14 cellular contexts compared by ENCODE assay signal in the genomic region with DNA sequence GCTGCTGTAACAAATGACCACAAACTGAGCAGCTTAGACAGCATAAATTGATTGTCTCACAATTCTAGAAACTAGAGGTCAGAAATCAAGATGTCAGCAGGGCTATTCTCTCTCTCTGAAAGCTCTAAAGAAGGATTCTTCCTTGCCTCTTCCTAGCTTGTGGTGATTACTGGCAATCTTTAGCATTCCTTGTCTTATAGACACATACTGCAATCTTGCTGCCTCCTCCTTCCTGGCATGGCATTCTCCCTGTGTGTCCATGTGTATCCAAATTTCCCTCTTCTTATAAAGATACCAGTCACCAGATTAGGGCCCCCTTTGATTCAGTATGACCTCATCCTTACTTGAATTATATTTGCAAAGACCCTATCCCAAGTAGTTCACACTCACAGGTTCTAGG. TPM values are rescaled to one million over a fixed set of nuclear protein-coding genes. Genes with fewer than 3 reads are reported as not detected.
DNase-seq lines count a peak whose midpoint lies in the region; ATAC-seq and TF ChIP-seq lines count a peak whose summit lies in the region.
"Had no signal": no experiment of that assay in that cellular context is flagged by ENCODE, and none has a peak within 500 bp of the region (broad histone marks: within the 10 kb centered on the region; RNA-seq: fewer than 3 reads in every experiment).

No MANE protein-coding gene starts in this region.

- TF ChIP-seq CTCF in HCT116 (IDR thresholded peaks at IDR 0.05 in 2 of 3, conservative IDR thresholded peaks at IDR 0.05 in 1 of 3; ENCODE audit: borderline replicate concordance in 1 of 3, insufficient read depth in 1 of 3, low read depth in 2 of 3, low read length in 2 of 3) (no peak), lower leg skin (IDR thresholded peaks at IDR 0.05) (no peak)

- H3K36me3 Mint-ChIP-seq in activated naive CD8-positive, alpha-beta T cell treated with anti-CD3 and anti-CD28 coated beads, Interleukin-2, amount 50 U/mL, for 24 hours (ENCODE audit: low read depth): peaks cover 17% of the 10 kb centered on the region

- POLR2A ChIA-PET in HCT116 (lab: Charles Lee): no interaction called here

- TF ChIP-seq RAD21 in HCT116 (IDR thresholded peaks at IDR 0.05; ENCODE audit: low read depth): no peak

- H3K4me2 ChIP-seq in BLaER1 treated with 17β-estradiol and CSF1 and Interleukin-3, amounts not matched to agents 10 nM and 100 nM: peak overlapping the region; percentile 84 to 96 (median 90)
- H3K4me2 ChIP-seq in HCT116 (ENCODE audit: low read length): peak overlapping the region; percentile 83; the same call in 1 of the 2 replicates

- peaks cover 0 to 46% (median 6%) of the 10 kb centered on the region in 11 experiments; a peak in 9 of 22 replicates for H4K20me1 ChIP-seq in BLaER1 treated with 17β-estradiol and CSF1 and Interleukin-3, amounts not matched to agents 10 nM and 100 nM
- H4K20me1 ChIP-seq in HCT116 (ENCODE audit: insufficient read depth): no peaks in the 10 kb centered on the region

- DNase-seq in HCT116 (ENCODE audit: low read depth, low spot score) (no peak), MV-4-11 (lab: John Stamatoyannopoulos, UW) (no peak), RKO (ENCODE audit: low spot score) (no peak), lower leg skin (ENCODE audit: low spot score in 2 of 2) (no peak)
- DNase-seq in activated naive CD8-positive, alpha-beta T cell treated with anti-CD3 and anti-CD28 coated beads, Interleukin-2, amount 50 U/mL, for 24 hours: no peak
- DNase-seq: activated CD4-positive, alpha-beta T cell treated with anti-CD3 and anti-CD28 coated beads for 1 hour; DMS153; midbrain; NCI-H1694 treated with DMSO at 0.1 percent for 48 hours; stimulated activated CD4-positive, alpha-beta T cell treated with anti-CD3 and anti-CD28 coated beads, Interleukin-12 subunit alpha, Interleukin-12 subunit beta, amount 100 ng/mL, for 4 hours had no signal

- H3K27ac ChIP-seq in BLaER1 treated with 17β-estradiol and CSF1 and Interleukin-3, amounts not matched to agents 10 nM and 100 nM: no peak overlapping the region; a peak in 1 of 22 replicates
- H3K27ac ChIP-seq in HCT116 (ENCODE audit: low read depth, low read length) (no peak overlapping the region), mesodermal cell (ENCODE audit: low read depth, low read length, severe bottlenecking) (peak overlapping the region; percentile 37)

- H2AFZ ChIP-seq in HCT116 (ENCODE audit: low read depth, low read length, poor library complexity, severe bottlenecking): no peak overlapping the region

- CTCF ChIA-PET in HCT116 (lab: Charles Lee): no interaction called here

- H3K4me3 Mint-ChIP-seq in activated naive CD8-positive, alpha-beta T cell treated with anti-CD3 and anti-CD28 coated beads, Interleukin-2, amount 50 U/mL, for 24 hours: peak overlapping the region; percentile 95

- peaks cover 47% of the 10 kb centered on the region for H3K4me1 Mint-ChIP-seq in activated naive CD8-positive, alpha-beta T cell treated with anti-CD3 and anti-CD28 coated beads, Interleukin-2, amount 50 U/mL, for 24 hours

- H3K9ac ChIP-seq in BLaER1 treated with 17β-estradiol and CSF1 and Interleukin-3, amounts not matched to agents 10 nM and 100 nM: peak overlapping the region in 9 of 11 experiments; percentile 9 to 99 (median 85); a peak in 10 of 22 replicates
- no peak overlapping the region for H3K9ac ChIP-seq in HCT116 (ENCODE audit: low read length)

- RAD21 ChIA-PET in HCT116 (lab: Charles Lee; ENCODE audit: low non-redundant PET in 1 of 2, low total read pairs in 2 of 2, uncharacterized antibody in 2 of 2, unreplicated experiment in 2 of 2): no interaction called here

- no peaks in the 10 kb centered on the region for H3K9me2 ChIP-seq in HCT116 (ENCODE audit: insufficient read depth)

- peaks cover 12 to 44% (median 38%) of the 10 kb centered on the region in 11 experiments; a peak in 21 of 22 replicates for H3K36me3 ChIP-seq in BLaER1 treated with 17β-estradiol and CSF1 and Interleukin-3, amounts not matched to agents 10 nM and 100 nM
- H3K36me3 ChIP-seq in HCT116 (ENCODE audit: control insufficient read depth in 1 of 2, insufficient read depth in 2 of 2, low read length in 2 of 2) (no peaks in the 10 kb centered on the region), mesodermal cell (ENCODE audit: control insufficient read depth, insufficient read depth, low read length) (peaks cover 33% of the 10 kb centered on the region)

- H3K4me3 ChIP-seq in BLaER1 treated with 17β-estradiol and CSF1 and Interleukin-3, amounts not matched to agents 10 nM and 100 nM: no peak overlapping the region
- H3K4me3 ChIP-seq in HCT116 (replicated peaks in 1 of 2; ENCODE audit: low read depth in 1 of 2, low read length in 2 of 2) (no peak overlapping the region), mesodermal cell (ENCODE audit: extremely low read depth, insufficient read depth, low read length, poor library complexity, severe bottlenecking) (no peak overlapping the region), lower leg skin (ENCODE audit: low read depth, poor library complexity, severe bottlenecking) (no peak overlapping the region)

- no peak for ATAC-seq in HCT116
- ATAC-seq in activated naive CD8-positive, alpha-beta T cell treated with anti-CD3 and anti-CD28 coated beads, Interleukin-2, amount 50 U/mL, for 24 hours: no peak
- no peak for ATAC-seq in GM21381 (IDR thresholded peaks at IDR 0.05; ENCODE audit: unreplicated experiment)

- H3K27me3 Mint-ChIP-seq in activated naive CD8-positive, alpha-beta T cell treated with anti-CD3 and anti-CD28 coated beads, Interleukin-2, amount 50 U/mL, for 24 hours: no peaks in the 10 kb centered on the region

- peaks cover 91% of the 10 kb centered on the region for H3K79me2 ChIP-seq in HCT116 (ENCODE audit: insufficient read depth, low read length)

- H3K27me3 ChIP-seq in BLaER1 treated with 17β-estradiol and CSF1 and Interleukin-3, amounts not matched to agents 10 nM and 100 nM: no peaks in the 10 kb centered on the region
- H3K27me3 ChIP-seq in HCT116 (ENCODE audit: insufficient read depth, low read length): no peaks in the 10 kb centered on the region

- intact Hi-C loops in HCT116 (cut with micrococcal nuclease): no loop called here
- intact Hi-C loops in lower leg skin (cut with DNase I; ENCODE audit: low total_unique reads): no loop called here

- H3K9me3 Mint-ChIP-seq in activated naive CD8-positive, alpha-beta T cell treated with anti-CD3 and anti-CD28 coated beads, Interleukin-2, amount 50 U/mL, for 24 hours: no peaks in the 10 kb centered on the region

- H3K27ac Mint-ChIP-seq in activated naive CD8-positive, alpha-beta T cell treated with anti-CD3 and anti-CD28 coated beads, Interleukin-2, amount 50 U/mL, for 24 hours: peak overlapping the region; percentile 68

- BruUV-seq in HCT116 (replicated peaks; lab: Mats Ljungman, UMichigan): no TSS peak

- H3K9me3 ChIP-seq in BLaER1 treated with 17β-estradiol and CSF1 and Interleukin-3, amounts not matched to agents 10 nM and 100 nM (replicated peaks in 1 of 11): no peaks in the 10 kb centered on the region; a peak in 1 of 22 replicates
- no peaks in the 10 kb centered on the region for H3K9me3 ChIP-seq in HCT116 (ENCODE audit: control insufficient read depth in 1 of 2, insufficient read depth in 1 of 2, low read depth in 1 of 2, low read length in 2 of 2)
- H3K9me3 ChIP-seq in mesodermal cell (ENCODE audit: control insufficient read depth, low read length): no peaks in the 10 kb centered on the region
- H3K9me3 ChIP-seq: HAP-1 had no signal

- H3K4me1 ChIP-seq in BLaER1 treated with 17β-estradiol and CSF1 and Interleukin-3, amounts not matched to agents 10 nM and 100 nM: peaks cover 23 to 45% (median 36%) of the 10 kb centered on the region in 10 experiments
- H3K4me1 ChIP-seq in HCT116 (ENCODE audit: control insufficient read depth in 1 of 2, insufficient read depth in 2 of 2, low read length in 2 of 2) (peaks cover 9 to 21% of the 10 kb centered on the region in 2 experiments; a peak in 3 of 4 replicates), mesodermal cell (ENCODE audit: control insufficient read depth, insufficient read depth, low read length, poor library complexity, severe bottlenecking) (peaks cover 10% of the 10 kb centered on the region)

- TF ChIP-seq POLR2A in HCT116 (IDR thresholded peaks at IDR 0.05; ENCODE audit: borderline replicate concordance, extremely low read depth, insufficient read depth, insufficient read length) (no peak), lower leg skin (IDR thresholded peaks at IDR 0.05) (no peak)

TF ChIP-seq in HCT116, 20 proteins besides CTCF, POLR2A, EP300 and RAD21:
- no peak for TF ChIP-seq TCF7L2 (IDR thresholded peaks at IDR 0.05; ENCODE audit: borderline replicate concordance, extremely low read depth, insufficient read depth, insufficient read length)
- TF ChIP-seq SP1 (IDR thresholded peaks at IDR 0.05; ENCODE audit: low read depth): no peak
- TF ChIP-seq, protein P1, sequence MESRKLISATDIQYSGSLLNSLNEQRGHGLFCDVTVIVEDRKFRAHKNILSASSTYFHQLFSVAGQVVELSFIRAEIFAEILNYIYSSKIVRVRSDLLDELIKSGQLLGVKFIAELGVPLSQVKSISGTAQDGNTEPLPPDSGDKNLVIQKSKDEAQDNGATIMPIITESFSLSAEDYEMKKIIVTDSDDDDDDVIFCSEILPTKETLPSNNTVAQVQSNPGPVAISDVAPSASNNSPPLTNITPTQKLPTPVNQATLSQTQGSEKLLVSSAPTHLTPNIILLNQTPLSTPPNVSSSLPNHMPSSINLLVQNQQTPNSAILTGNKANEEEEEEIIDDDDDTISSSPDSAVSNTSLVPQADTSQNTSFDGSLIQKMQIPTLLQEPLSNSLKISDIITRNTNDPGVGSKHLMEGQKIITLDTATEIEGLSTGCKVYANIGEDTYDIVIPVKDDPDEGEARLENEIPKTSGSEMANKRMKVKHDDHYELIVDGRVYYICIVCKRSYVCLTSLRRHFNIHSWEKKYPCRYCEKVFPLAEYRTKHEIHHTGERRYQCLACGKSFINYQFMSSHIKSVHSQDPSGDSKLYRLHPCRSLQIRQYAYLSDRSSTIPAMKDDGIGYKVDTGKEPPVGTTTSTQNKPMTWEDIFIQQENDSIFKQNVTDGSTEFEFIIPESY (IDR thresholded peaks at IDR 0.05; ENCODE audit: extremely low read depth, insufficient replicate concordance, low read length): no peak
- no peak for TF ChIP-seq JUND (IDR thresholded peaks at IDR 0.05)
- no peak for TF ChIP-seq YY1 (IDR thresholded peaks at IDR 0.05; ENCODE audit: extremely low read depth, insufficient replicate concordance, low read depth, low read length)

RNA-seq across cellular contexts. Expression of a gene that starts 2.3 kb away (rescaled TPM):
- 17.3 TPM for total RNA-seq in HCT116 (2021; ENCODE audit: unreplicated experiment)
- 10.7 and 11.5 TPM in 2 replicates for polyA plus RNA-seq in HCT116 (2012)
- polyA plus RNA-seq in mesodermal cell (2013, experiment 1 of 2): 29.0 TPM
- 29.0 TPM for polyA plus RNA-seq in mesodermal cell (2013, experiment 2 of 2)
- total RNA-seq in lower leg skin: 10 to 100 TPM; 11.0 to 21.1 (median 17.6) TPM

RNA-seq across cellular contexts. Expression of a gene that starts 2.4 kb away (rescaled TPM):
- total RNA-seq in HCT116 (2021; ENCODE audit: unreplicated experiment) (26.9 TPM), lower leg skin (10 to 100 TPM; 15.6 to 60.1 (median 30.7) TPM)
- polyA plus RNA-seq in HCT116 (2012): 16.4 and 17.7 TPM in 2 replicates
- 65.7 TPM for polyA plus RNA-seq in mesodermal cell (2013, experiment 1 of 2)
- 66.7 TPM for polyA plus RNA-seq in mesodermal cell (2013, experiment 2 of 2)

RNA-seq across cellular contexts. Expression of a gene that starts 16.8 kb away (rescaled TPM):
- total RNA-seq in HCT116 (2021; ENCODE audit: unreplicated experiment) (8.4 TPM), lower leg skin (1 to 10 TPM in 3 of 4 donors, under 1 TPM in 1; 0.76 to 1.9 (median 1.4) TPM)
- polyA plus RNA-seq in HCT116 (2012): 1.5 and 3.0 TPM in 2 replicates
- 3.3 TPM for polyA plus RNA-seq in mesodermal cell (2013, experiment 1 of 2)
- polyA plus RNA-seq in mesodermal cell (2013, experiment 2 of 2): 3.8 TPM
